ENCODE assay signal across 8 cellular contexts in the genomic region with DNA sequence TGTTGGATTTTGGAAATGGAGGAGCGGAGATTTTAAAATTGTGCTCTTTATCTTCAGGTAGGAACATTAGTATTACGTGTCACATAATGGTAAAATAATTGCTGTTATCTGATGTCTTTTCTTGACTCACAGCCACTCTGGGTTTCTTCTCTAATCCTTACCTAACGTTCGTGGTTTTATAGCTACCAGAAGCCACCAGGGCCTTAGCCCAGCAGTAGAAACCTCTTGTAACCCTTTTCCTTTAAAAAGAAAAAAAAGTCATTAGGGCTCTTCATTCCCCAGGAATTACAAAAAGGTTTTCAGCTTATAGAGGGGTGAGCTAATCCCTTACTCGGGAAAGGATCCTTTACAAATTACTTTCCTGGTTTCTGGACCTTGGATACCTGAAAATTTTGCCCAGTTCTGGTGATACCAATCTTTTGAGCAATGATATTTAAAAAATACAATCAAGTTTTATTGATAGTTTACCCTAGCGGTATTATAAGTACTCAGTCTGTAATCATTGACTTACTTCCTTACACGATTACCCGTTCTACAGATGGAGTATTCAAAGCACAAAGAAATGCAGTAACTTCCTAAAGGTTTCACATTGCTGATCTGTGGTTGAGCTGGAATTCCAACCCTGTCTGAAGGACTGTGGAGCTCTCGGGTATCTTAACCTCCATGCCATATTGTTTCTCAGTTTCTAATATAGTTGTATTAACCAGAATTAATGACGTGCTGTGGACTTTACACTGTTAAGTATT. TPM values are rescaled to one million over a fixed set of nuclear protein-coding genes. Genes with fewer than 3 reads are reported as not detected.
A peak's percentile ranks its signal among the peaks of the same experiment; 100 is the strongest.
DNase-seq lines count a peak whose midpoint lies in the region; ATAC-seq, FAIRE-seq and TF ChIP-seq lines count a peak whose summit lies in the region.

No MANE protein-coding gene starts in this region.

- WGBS in hepatocyte (ENCODE audit: low lambda C conversion rate, missing lambda C conversion rate): 12% methylated on average over 10 of the region's 10 CpGs

- FAIRE-seq in GM19239 (lab: Jason Lieb, UNC): no peak

- no peaks in the 10 kb centered on the region for H3K4me1 ChIP-seq in hepatocyte (ENCODE audit: insufficient read depth)
- H3K4me1 ChIP-seq in skeletal muscle satellite cell (ENCODE audit: control insufficient read depth, insufficient read depth, low read length): peaks cover 13% of the 10 kb centered on the region

- CTCF ChIA-PET in activated CD4-positive, alpha-beta memory T cell treated with anti-CD3 and anti-CD28 coated beads, Interleukin-2, amount 10 ng/mL, durations not matched to agents 7 days and 5 days (lab: Charles Lee): interaction anchor here (1.0 to 2.6 kb wide), 3 partner anchors 61 to 400 kb away, joined by 4 to 9 read pairs (median 4); no protein-coding TSS in a partner anchor

- H3K4me3 ChIP-seq in hepatocyte (peak overlapping the region; percentile 81), skeletal muscle satellite cell (ENCODE audit: low read length) (peak overlapping the region; percentile 74)

- peaks cover 12% of the 10 kb centered on the region for H4K20me1 ChIP-seq in hepatocyte (ENCODE audit: insufficient read depth, poor library complexity, severe bottlenecking)

- peak overlapping the region; percentile 90 for H3K4me3 Mint-ChIP-seq in activated naive CD4-positive, alpha-beta T cell treated with anti-CD3 and anti-CD28 coated beads, Interleukin-2, amount 50 U/mL, for 24 hours
- H3K4me3 Mint-ChIP-seq in activated CD4-positive, alpha-beta memory T cell treated with anti-CD3 and anti-CD28 coated beads, Interleukin-2, amount 10 ng/mL, durations not matched to agents 7 days and 5 days: peak overlapping the region; percentile 91

- H3K9me3 ChIP-seq in hepatocyte (ENCODE audit: low read depth) (no peaks in the 10 kb centered on the region), skeletal muscle satellite cell (replicated peaks; ENCODE audit: low read length) (no peaks in the 10 kb centered on the region)

- H3K36me3 ChIP-seq in hepatocyte (replicated peaks; ENCODE audit: insufficient read depth, low read depth) (no peaks in the 10 kb centered on the region), skeletal muscle satellite cell (ENCODE audit: insufficient read depth, low read length) (peaks cover 3% of the 10 kb centered on the region)

- no peak for ATAC-seq in activated naive CD4-positive, alpha-beta T cell treated with anti-CD3 and anti-CD28 coated beads, Interleukin-2, amount 50 U/mL, for 72 hours
- no peak for ATAC-seq in GM21423 (IDR thresholded peaks at IDR 0.05; ENCODE audit: unreplicated experiment)

- TF ChIP-seq CTCF in hepatocyte (IDR thresholded peaks at IDR 0.05; ENCODE audit: poor library complexity): no peak

- H3K9me3 Mint-ChIP-seq in activated naive CD4-positive, alpha-beta T cell treated with anti-CD3 and anti-CD28 coated beads, Interleukin-2, amount 50 U/mL, for 24 hours: no peaks in the 10 kb centered on the region
- no peaks in the 10 kb centered on the region for H3K9me3 Mint-ChIP-seq in activated naive CD4-positive, alpha-beta T cell treated with anti-CD3 and anti-CD28 coated beads, Interleukin-2, amount 50 U/mL, for 72 hours
- no peaks in the 10 kb centered on the region for H3K9me3 Mint-ChIP-seq in activated CD4-positive, alpha-beta memory T cell treated with anti-CD3 and anti-CD28 coated beads, Interleukin-2, amount 10 ng/mL, durations not matched to agents 7 days and 5 days

- H3K36me3 Mint-ChIP-seq in activated naive CD4-positive, alpha-beta T cell treated with anti-CD3 and anti-CD28 coated beads, Interleukin-2, amount 50 U/mL, for 24 hours: no peaks in the 10 kb centered on the region
- no peaks in the 10 kb centered on the region for H3K36me3 Mint-ChIP-seq in activated naive CD4-positive, alpha-beta T cell treated with anti-CD3 and anti-CD28 coated beads, Interleukin-2, amount 50 U/mL, for 72 hours
- peaks cover 8% of the 10 kb centered on the region for H3K36me3 Mint-ChIP-seq in activated CD4-positive, alpha-beta memory T cell treated with anti-CD3 and anti-CD28 coated beads, Interleukin-2, amount 10 ng/mL, durations not matched to agents 7 days and 5 days (ENCODE audit: low read depth)

- H3K27me3 ChIP-seq in hepatocyte (no peaks in the 10 kb centered on the region), skeletal muscle satellite cell (ENCODE audit: control insufficient read depth, insufficient read depth, low read length) (no peaks in the 10 kb centered on the region)

- no peaks in the 10 kb centered on the region for H3K9me2 ChIP-seq in hepatocyte (replicated peaks; ENCODE audit: insufficient read depth)

- H2AFZ ChIP-seq in hepatocyte: peak overlapping the region; percentile 59

- peak overlapping the region; percentile 82 for H3K27ac Mint-ChIP-seq in activated naive CD4-positive, alpha-beta T cell treated with anti-CD3 and anti-CD28 coated beads, Interleukin-2, amount 50 U/mL, for 24 hours
- peak overlapping the region in 1 of 2 donors; percentile 95 for H3K27ac Mint-ChIP-seq in activated naive CD4-positive, alpha-beta T cell treated with anti-CD3 and anti-CD28 coated beads, Interleukin-2, amount 50 U/mL, for 72 hours
- H3K27ac Mint-ChIP-seq in activated CD4-positive, alpha-beta memory T cell treated with anti-CD3 and anti-CD28 coated beads, Interleukin-2, amount 10 ng/mL, durations not matched to agents 7 days and 5 days: peak overlapping the region; percentile 85

- POLR2A ChIA-PET in activated CD4-positive, alpha-beta memory T cell treated with anti-CD3 and anti-CD28 coated beads, Interleukin-2, amount 10 ng/mL, durations not matched to agents 7 days and 5 days (lab: Charles Lee): interaction anchor here (1.3 to 2.2 kb wide), 5 partner anchors 13 to 957 kb away, joined by 4 to 6 read pairs (median 5); a partner anchor contains a TSS

- DNase-seq in activated naive CD4-positive, alpha-beta T cell treated with anti-CD3 and anti-CD28 coated beads, Interleukin-2, amount 50 U/mL, for 72 hours (ENCODE audit: low spot score in 2 of 2): no peak
- DNase-seq in activated CD4-positive, alpha-beta memory T cell treated with anti-CD3 and anti-CD28 coated beads, Interleukin-2, amount 10 ng/mL, durations not matched to agents 7 days and 5 days: no peak
- DNase-seq in hepatocyte (ENCODE audit: low spot score) (peak; percentile 46), GM19239 (ENCODE audit: insufficient read length, low spot score) (no peak), putamen (ENCODE audit: low spot score) (no peak)

- peak overlapping the region; percentile 87 for H3K9ac ChIP-seq in skeletal muscle satellite cell (ENCODE audit: low read depth, low read length)

- H3K27ac ChIP-seq in hepatocyte: peak overlapping the region; percentile 96

- peak overlapping the region; percentile 70 for H3K4me2 ChIP-seq in hepatocyte
- H3K4me2 ChIP-seq in skeletal muscle satellite cell (ENCODE audit: low read length): peak overlapping the region; percentile 79

- peaks cover 37% of the 10 kb centered on the region for H3K79me2 ChIP-seq in hepatocyte

- peaks cover 34% of the 10 kb centered on the region for H3K4me1 Mint-ChIP-seq in activated naive CD4-positive, alpha-beta T cell treated with anti-CD3 and anti-CD28 coated beads, Interleukin-2, amount 50 U/mL, for 24 hours
- peaks cover 33% of the 10 kb centered on the region for H3K4me1 Mint-ChIP-seq in activated CD4-positive, alpha-beta memory T cell treated with anti-CD3 and anti-CD28 coated beads, Interleukin-2, amount 10 ng/mL, durations not matched to agents 7 days and 5 days

- no peaks in the 10 kb centered on the region for H3K27me3 Mint-ChIP-seq in activated naive CD4-positive, alpha-beta T cell treated with anti-CD3 and anti-CD28 coated beads, Interleukin-2, amount 50 U/mL, for 24 hours
- peaks cover 2% of the 10 kb centered on the region for H3K27me3 Mint-ChIP-seq in activated CD4-positive, alpha-beta memory T cell treated with anti-CD3 and anti-CD28 coated beads, Interleukin-2, amount 10 ng/mL, durations not matched to agents 7 days and 5 days

RNA-seq across cellular contexts. Expression of a gene that starts 1.6 kb away (rescaled TPM):
- 10 to 100 TPM in 1 of 2 donors, 1 to 10 TPM in 1; 3.6 to 11.0 TPM for total RNA-seq in activated naive CD4-positive, alpha-beta T cell treated with anti-CD3 and anti-CD28 coated beads, Interleukin-2, amount 50 U/mL, for 72 hours
- 10 to 100 TPM; 13.1 to 14.0 TPM for total RNA-seq in activated CD4-positive, alpha-beta memory T cell treated with anti-CD3 and anti-CD28 coated beads, Interleukin-2, amount 10 ng/mL, durations not matched to agents 7 days and 5 days
- 77.9 and 93.5 TPM in 2 replicates for total RNA-seq in hepatocyte
- 77.7 and 101 TPM in 2 replicates for polyA plus RNA-seq in hepatocyte
- 12.2 and 15.5 TPM in 2 replicates for total RNA-seq in skeletal muscle satellite cell (2012; rRNA removed)

RNA-seq across cellular contexts. Expression of a gene that starts 35.5 kb away (rescaled TPM):
- total RNA-seq in activated naive CD4-positive, alpha-beta T cell treated with anti-CD3 and anti-CD28 coated beads, Interleukin-2, amount 50 U/mL, for 72 hours: not detected
- total RNA-seq in activated CD4-positive, alpha-beta memory T cell treated with anti-CD3 and anti-CD28 coated beads, Interleukin-2, amount 10 ng/mL, durations not matched to agents 7 days and 5 days: not detected
- total RNA-seq in hepatocyte: 0.03 TPM in 1 of 2 replicates, not detected in the other
- 1.0 and 1.8 TPM in 2 replicates for polyA plus RNA-seq in hepatocyte
- not detected in 2 replicates for total RNA-seq in skeletal muscle satellite cell (2012; rRNA removed)

RNA-seq across cellular contexts. Expression of a gene that starts 42.4 kb away (rescaled TPM):
- total RNA-seq in activated naive CD4-positive, alpha-beta T cell treated with anti-CD3 and anti-CD28 coated beads, Interleukin-2, amount 50 U/mL, for 72 hours: not detected
- not detected for total RNA-seq in activated CD4-positive, alpha-beta memory T cell treated with anti-CD3 and anti-CD28 coated beads, Interleukin-2, amount 10 ng/mL, durations not matched to agents 7 days and 5 days
- total RNA-seq in hepatocyte: 7.3 and 15.1 TPM in 2 replicates
- polyA plus RNA-seq in hepatocyte: 6.4 and 20.8 TPM in 2 replicates
- under 0.01 TPM in 1 of 2 replicates, not detected in the other for total RNA-seq in skeletal muscle satellite cell (2012; rRNA removed)
